ENCODE assay signal across 8 cellular contexts in genomic region chr7:34320926-34321609, GRCh38.
DNase-seq lines count a peak whose midpoint lies in the region; ATAC-seq and TF ChIP-seq lines count a peak whose summit lies in the region.

No MANE protein-coding gene starts in this region.

- H3K4me1 ChIP-seq in left ventricle myocardium inferior, result peaks cover 6% of the 10 kb centered on the region

- intact Hi-C loops in Right ventricle myocardium inferior (cut with DNase I) (loop anchor here (2.0 kb wide), 1 partner anchor 276 kb away; no protein-coding TSS in a partner anchor), cardiac septum (cut with DNase I) (loop anchor here (2.0 to 10.0 kb wide), 2 partner anchors 110 to 274 kb away; no protein-coding TSS in a partner anchor), left ventricle myocardium inferior (cut with micrococcal nuclease) (no loop called here)

- TF ChIP-seq CTCF in NB4 (IDR thresholded peaks at IDR 0.05; ENCODE audit: low read depth, low read length), result peak; percentile 97
- peak; percentile 81 for TF ChIP-seq CTCF in left ventricle myocardium inferior (IDR thresholded peaks at IDR 0.05; ENCODE audit: borderline replicate concordance)

- no peaks in the 10 kb centered on the region for H3K9me3 ChIP-seq in left ventricle myocardium inferior (replicated peaks)

- no peak for TF ChIP-seq POLR2A in NB4 (IDR thresholded peaks at IDR 0.05; ENCODE audit: extremely low read depth, insufficient read length)

- H3K4me3 ChIP-seq in NB4 (ENCODE audit: low read depth, low read length), result no peak overlapping the region
- peak overlapping the region; percentile 26 for H3K4me3 ChIP-seq in left ventricle myocardium inferior

- H3K27ac ChIP-seq in left ventricle myocardium inferior (replicated peaks), result no peak overlapping the region

- H3K36me3 ChIP-seq in left ventricle myocardium inferior, result no peaks in the 10 kb centered on the region

- H3K27me3 ChIP-seq in left ventricle myocardium inferior (ENCODE audit: low read depth), result peaks cover 25% of the 10 kb centered on the region

- peak; percentile 63 for ATAC-seq in Right ventricle myocardium inferior
- ATAC-seq in HG02678 (IDR thresholded peaks at IDR 0.05; ENCODE audit: unreplicated experiment), result peak; percentile 96

- DNase-seq in Right ventricle myocardium inferior (ENCODE audit: missing footprints) (peak; percentile 45), cardiac septum (ENCODE audit: low spot score) (no peak), NB4 (ENCODE audit: low read depth) (peak; percentile 68), SK-N-DZ (ENCODE audit: low spot score) (peak; percentile 53), amniotic stem cell (lab: John Stamatoyannopoulos, UW) (peak; percentile 89), left ventricle myocardium inferior (peak; percentile 29), renal cortical epithelial cell (ENCODE audit: low read depth) (peak; percentile 79)
